ENCODE assay signal across 12 cellular contexts in the genomic region with DNA sequence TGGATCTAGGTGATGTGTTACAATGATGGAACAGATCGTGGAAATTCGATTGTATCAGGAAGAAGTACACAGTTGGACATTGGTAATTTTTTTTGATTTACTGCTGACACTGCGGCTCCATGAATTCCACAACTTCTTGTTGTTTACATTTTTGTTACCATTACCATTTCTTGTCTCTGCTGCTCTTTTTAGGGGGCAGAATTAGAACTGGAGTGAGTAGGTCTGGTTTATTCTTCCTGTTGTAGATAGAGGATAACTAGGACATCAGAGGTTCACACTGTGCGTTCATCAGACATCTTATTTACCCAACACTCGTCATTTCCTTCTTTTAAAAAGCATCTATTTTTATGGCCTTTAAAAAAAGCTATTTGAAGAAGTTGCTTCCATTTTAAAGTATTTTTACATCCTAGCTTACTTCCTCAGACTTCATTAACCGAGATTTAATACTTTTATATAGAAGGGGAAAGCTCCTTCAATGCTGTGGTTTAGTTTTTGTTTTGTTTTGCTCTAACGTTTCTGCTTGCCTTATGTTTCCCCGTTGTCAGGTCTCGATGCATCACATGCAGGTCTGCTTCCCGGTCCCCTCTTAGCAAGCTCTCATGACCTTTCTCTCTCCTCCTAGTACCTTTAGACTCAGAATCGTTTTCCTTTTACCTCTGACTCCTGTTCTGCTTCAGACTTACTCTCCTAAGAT.
DNase-seq lines count a peak whose midpoint lies in the region; ATAC-seq and TF ChIP-seq lines count a peak whose summit lies in the region.
"Had no signal": no experiment of that assay in that cellular context is flagged by ENCODE, and none has a peak within 500 bp of the region (broad histone marks: within the 10 kb centered on the region; RNA-seq: fewer than 3 reads in every experiment).

No MANE protein-coding gene starts in this region.

- peak overlapping the region; percentile 53 for H3K27ac Mint-ChIP-seq in CD4-positive, alpha-beta T cell
- peak overlapping the region; percentile 56 for H3K27ac Mint-ChIP-seq in dendritic cell treated with granulocyte-macrophage colony-stimulating factor and Interleukin-4, amounts not matched to agents 40 ng/mL and 50 ng/mL, for 4 days

- peaks cover 3% of the 10 kb centered on the region for H3K36me3 Mint-ChIP-seq in CD4-positive, alpha-beta T cell (ENCODE audit: low read depth)
- peaks cover 28% of the 10 kb centered on the region for H3K36me3 Mint-ChIP-seq in dendritic cell treated with granulocyte-macrophage colony-stimulating factor and Interleukin-4, amounts not matched to agents 40 ng/mL and 50 ng/mL, for 4 days (ENCODE audit: low read depth)

- H3K4me3 ChIP-seq in breast epithelium (no peak overlapping the region), GM23248 (no peak overlapping the region), adrenal gland (no peak overlapping the region)
- H3K4me3 ChIP-seq: testis had no signal

- TF ChIP-seq CTCF in CD4-positive, alpha-beta T cell (IDR thresholded peaks at IDR 0.05) = no peak
- TF ChIP-seq CTCF in breast epithelium (IDR thresholded peaks at IDR 0.05) (no peak), adrenal gland (IDR thresholded peaks at IDR 0.05) (no peak)

- in situ Hi-C loops in GM23248 (cut with MboI) = no loop called here

- H3K79me2 ChIP-seq in GM23248 (ENCODE audit: insufficient read depth) = peaks cover 93% of the 10 kb centered on the region

- H3K36me3 ChIP-seq in breast epithelium = no peaks in the 10 kb centered on the region
- H3K36me3 ChIP-seq in GM23248 (ENCODE audit: low read depth) = no peaks in the 10 kb centered on the region
- H3K36me3 ChIP-seq in adrenal gland (replicated peaks in 1 of 2) = no peaks in the 10 kb centered on the region

- no peak overlapping the region for H3K4me3 Mint-ChIP-seq in CD4-positive, alpha-beta T cell
- no peak overlapping the region for H3K4me3 Mint-ChIP-seq in dendritic cell treated with granulocyte-macrophage colony-stimulating factor and Interleukin-4, amounts not matched to agents 40 ng/mL and 50 ng/mL, for 4 days

- CTCF ChIA-PET in CD4-positive, alpha-beta T cell (lab: Charles Lee) = no interaction called here

- TF ChIP-seq POLR2A in breast epithelium (IDR thresholded peaks at IDR 0.05) (no peak), adrenal gland (IDR thresholded peaks at IDR 0.05) (no peak)

- no peaks in the 10 kb centered on the region for H3K9me2 ChIP-seq in GM23248 (ENCODE audit: insufficient read depth)

- no peak overlapping the region for H2AFZ ChIP-seq in GM23248

- POLR2A ChIA-PET in CD4-positive, alpha-beta T cell (lab: Charles Lee) = no interaction called here

- H3K27me3 Mint-ChIP-seq in CD4-positive, alpha-beta T cell = no peaks in the 10 kb centered on the region
- H3K27me3 Mint-ChIP-seq in dendritic cell treated with granulocyte-macrophage colony-stimulating factor and Interleukin-4, amounts not matched to agents 40 ng/mL and 50 ng/mL, for 4 days = no peaks in the 10 kb centered on the region

- H3K4me2 ChIP-seq in GM23248 (ENCODE audit: unreplicated experiment) = no peak overlapping the region

- H3F3A ChIP-seq in GM23248 (ENCODE audit: insufficient read depth) = no peaks in the 10 kb centered on the region

- DNase-seq in CD4-positive, alpha-beta T cell = no peak
- DNase-seq in NCI-H524 (lab: John Stamatoyannopoulos, UW) = no peak
- DNase-seq in breast epithelium (ENCODE audit: low spot score in 2 of 2) = no peak
- no peak for DNase-seq in GM23248
- no peak for DNase-seq in adrenal gland
- DNase-seq: caudate nucleus, NCI-H1694, testis had no signal

- no peaks in the 10 kb centered on the region for H3K27me3 ChIP-seq in CD4-positive, alpha-beta T cell (ENCODE audit: control insufficient read depth, insufficient read depth, low read length)
- H3K27me3 ChIP-seq in breast epithelium (no peaks in the 10 kb centered on the region), GM23248 (replicated peaks; ENCODE audit: insufficient read depth) (no peaks in the 10 kb centered on the region), adrenal gland (no peaks in the 10 kb centered on the region)
- H3K27me3 ChIP-seq: testis had no signal

- 88 to 90% methylated on average over 11 of the region's 11 CpGs for WGBS in GM23248 (ENCODE audit: low coverage in 1 of 2, low lambda C conversion rate in 2 of 2, missing lambda C conversion rate in 2 of 2), 2 experiments
- WGBS in adrenal gland, 4 donors = 57 to 63% (median 61%) methylated on average over 11 of the region's 11 CpGs

- H3K27ac ChIP-seq in CD4-positive, alpha-beta T cell (ENCODE audit: low read depth, low read length) = no peak overlapping the region
- H3K27ac ChIP-seq in breast epithelium (no peak overlapping the region), GM23248 (no peak overlapping the region), adrenal gland (peak overlapping the region in 1 of 5 donors; percentile 2)
- H3K27ac ChIP-seq: RWPE1 had no signal

- H3K4me1 Mint-ChIP-seq in CD4-positive, alpha-beta T cell (ENCODE audit: low read depth) = peaks cover 80% of the 10 kb centered on the region
- peaks cover 50% of the 10 kb centered on the region for H3K4me1 Mint-ChIP-seq in dendritic cell treated with granulocyte-macrophage colony-stimulating factor and Interleukin-4, amounts not matched to agents 40 ng/mL and 50 ng/mL, for 4 days (ENCODE audit: low read depth)

- intact Hi-C loops in CD4-positive, alpha-beta T cell (cut with DNase I, micrococcal nuclease) = no loop called here
- intact Hi-C loops in dendritic cell treated with granulocyte-macrophage colony-stimulating factor and Interleukin-4, amounts not matched to agents 40 ng/mL and 50 ng/mL, for 4 days (cut with micrococcal nuclease) = no loop called here
- intact Hi-C loops in breast epithelium (cut with DNase I; ENCODE audit: low total_unique reads) (no loop called here), adrenal gland (cut with DNase I) (no loop called here)

- H3K9me3 ChIP-seq in CD4-positive, alpha-beta T cell (ENCODE audit: control insufficient read depth, low read length) = no peaks in the 10 kb centered on the region
- no peaks in the 10 kb centered on the region for H3K9me3 ChIP-seq in breast epithelium
- H3K9me3 ChIP-seq in GM23248 (ENCODE audit: low read depth) = no peaks in the 10 kb centered on the region
- H3K9me3 ChIP-seq in adrenal gland (replicated peaks in 1 of 3) = no peaks in the 10 kb centered on the region
- H3K9me3 ChIP-seq: testis had no signal

- H4K20me1 ChIP-seq in GM23248 (ENCODE audit: insufficient read depth) = no peaks in the 10 kb centered on the region

- H3K9ac ChIP-seq in GM23248 = no peak overlapping the region

- no peak for ATAC-seq in CD4-positive, alpha-beta T cell (ENCODE audit: poor library complexity)
- ATAC-seq in GM19351 (IDR thresholded peaks at IDR 0.05; ENCODE audit: unreplicated experiment) (peak; percentile 39), HG03175 (IDR thresholded peaks at IDR 0.05; ENCODE audit: unreplicated experiment) (peak; percentile 66)

- no peaks in the 10 kb centered on the region for H3K9me3 Mint-ChIP-seq in CD4-positive, alpha-beta T cell
- H3K9me3 Mint-ChIP-seq in dendritic cell treated with granulocyte-macrophage colony-stimulating factor and Interleukin-4, amounts not matched to agents 40 ng/mL and 50 ng/mL, for 4 days = no peaks in the 10 kb centered on the region

- H3K4me1 ChIP-seq in breast epithelium = no peaks in the 10 kb centered on the region
- 0 out of 2 replicates have a peak, but pooled peaks cover 1% of the 10 kb centered on the region for H3K4me1 ChIP-seq in GM23248 (ENCODE audit: insufficient read depth)
- H3K4me1 ChIP-seq in adrenal gland (replicated peaks in 1 of 2) = peaks cover 10 to 43% of the 10 kb centered on the region in 2 donors
